In genomic region chr7:995571-995970, GRCh38 we compare ENCODE assay signal across 1 cellular context.
TF ChIP-seq lines count a peak whose summit lies in the region.

No MANE protein-coding gene starts in this region.

TF ChIP-seq in H1, 55 proteins besides CTCF, POLR2A, EP300 and RAD21:
- TF ChIP-seq BACH1 (IDR thresholded peaks at IDR 0.05; ENCODE audit: low read length) (no peak), SUZ12 (IDR thresholded peaks at IDR 0.05; ENCODE audit: low read length) (no peak), SIX5 (IDR thresholded peaks at IDR 0.05; ENCODE audit: low read depth, low read length) (no peak), FOSL1 (IDR thresholded peaks at IDR 0.05; ENCODE audit: insufficient read depth, low read depth, low read length) (no peak), KDM5A (IDR thresholded peaks at IDR 0.05; ENCODE audit: low read length) (no peak), BCL11A (IDR thresholded peaks at IDR 0.05; ENCODE audit: low read depth in 2 of 2, low read length in 2 of 2) (no peak), TCF12 (IDR thresholded peaks at IDR 0.05; ENCODE audit: low read depth, low read length) (no peak), CEBPB (IDR thresholded peaks at IDR 0.05; ENCODE audit: low read depth, low read length) (no peak), ASH2L (IDR thresholded peaks at IDR 0.05; ENCODE audit: low read length) (no peak), ATF2 (IDR thresholded peaks at IDR 0.05; ENCODE audit: low read length) (no peak), KDM4A (IDR thresholded peaks at IDR 0.05; ENCODE audit: low read depth, low read length, severe bottlenecking) (no peak), CREB1 (IDR thresholded peaks at IDR 0.05) (no peak)
- TF ChIP-seq, protein P1, sequence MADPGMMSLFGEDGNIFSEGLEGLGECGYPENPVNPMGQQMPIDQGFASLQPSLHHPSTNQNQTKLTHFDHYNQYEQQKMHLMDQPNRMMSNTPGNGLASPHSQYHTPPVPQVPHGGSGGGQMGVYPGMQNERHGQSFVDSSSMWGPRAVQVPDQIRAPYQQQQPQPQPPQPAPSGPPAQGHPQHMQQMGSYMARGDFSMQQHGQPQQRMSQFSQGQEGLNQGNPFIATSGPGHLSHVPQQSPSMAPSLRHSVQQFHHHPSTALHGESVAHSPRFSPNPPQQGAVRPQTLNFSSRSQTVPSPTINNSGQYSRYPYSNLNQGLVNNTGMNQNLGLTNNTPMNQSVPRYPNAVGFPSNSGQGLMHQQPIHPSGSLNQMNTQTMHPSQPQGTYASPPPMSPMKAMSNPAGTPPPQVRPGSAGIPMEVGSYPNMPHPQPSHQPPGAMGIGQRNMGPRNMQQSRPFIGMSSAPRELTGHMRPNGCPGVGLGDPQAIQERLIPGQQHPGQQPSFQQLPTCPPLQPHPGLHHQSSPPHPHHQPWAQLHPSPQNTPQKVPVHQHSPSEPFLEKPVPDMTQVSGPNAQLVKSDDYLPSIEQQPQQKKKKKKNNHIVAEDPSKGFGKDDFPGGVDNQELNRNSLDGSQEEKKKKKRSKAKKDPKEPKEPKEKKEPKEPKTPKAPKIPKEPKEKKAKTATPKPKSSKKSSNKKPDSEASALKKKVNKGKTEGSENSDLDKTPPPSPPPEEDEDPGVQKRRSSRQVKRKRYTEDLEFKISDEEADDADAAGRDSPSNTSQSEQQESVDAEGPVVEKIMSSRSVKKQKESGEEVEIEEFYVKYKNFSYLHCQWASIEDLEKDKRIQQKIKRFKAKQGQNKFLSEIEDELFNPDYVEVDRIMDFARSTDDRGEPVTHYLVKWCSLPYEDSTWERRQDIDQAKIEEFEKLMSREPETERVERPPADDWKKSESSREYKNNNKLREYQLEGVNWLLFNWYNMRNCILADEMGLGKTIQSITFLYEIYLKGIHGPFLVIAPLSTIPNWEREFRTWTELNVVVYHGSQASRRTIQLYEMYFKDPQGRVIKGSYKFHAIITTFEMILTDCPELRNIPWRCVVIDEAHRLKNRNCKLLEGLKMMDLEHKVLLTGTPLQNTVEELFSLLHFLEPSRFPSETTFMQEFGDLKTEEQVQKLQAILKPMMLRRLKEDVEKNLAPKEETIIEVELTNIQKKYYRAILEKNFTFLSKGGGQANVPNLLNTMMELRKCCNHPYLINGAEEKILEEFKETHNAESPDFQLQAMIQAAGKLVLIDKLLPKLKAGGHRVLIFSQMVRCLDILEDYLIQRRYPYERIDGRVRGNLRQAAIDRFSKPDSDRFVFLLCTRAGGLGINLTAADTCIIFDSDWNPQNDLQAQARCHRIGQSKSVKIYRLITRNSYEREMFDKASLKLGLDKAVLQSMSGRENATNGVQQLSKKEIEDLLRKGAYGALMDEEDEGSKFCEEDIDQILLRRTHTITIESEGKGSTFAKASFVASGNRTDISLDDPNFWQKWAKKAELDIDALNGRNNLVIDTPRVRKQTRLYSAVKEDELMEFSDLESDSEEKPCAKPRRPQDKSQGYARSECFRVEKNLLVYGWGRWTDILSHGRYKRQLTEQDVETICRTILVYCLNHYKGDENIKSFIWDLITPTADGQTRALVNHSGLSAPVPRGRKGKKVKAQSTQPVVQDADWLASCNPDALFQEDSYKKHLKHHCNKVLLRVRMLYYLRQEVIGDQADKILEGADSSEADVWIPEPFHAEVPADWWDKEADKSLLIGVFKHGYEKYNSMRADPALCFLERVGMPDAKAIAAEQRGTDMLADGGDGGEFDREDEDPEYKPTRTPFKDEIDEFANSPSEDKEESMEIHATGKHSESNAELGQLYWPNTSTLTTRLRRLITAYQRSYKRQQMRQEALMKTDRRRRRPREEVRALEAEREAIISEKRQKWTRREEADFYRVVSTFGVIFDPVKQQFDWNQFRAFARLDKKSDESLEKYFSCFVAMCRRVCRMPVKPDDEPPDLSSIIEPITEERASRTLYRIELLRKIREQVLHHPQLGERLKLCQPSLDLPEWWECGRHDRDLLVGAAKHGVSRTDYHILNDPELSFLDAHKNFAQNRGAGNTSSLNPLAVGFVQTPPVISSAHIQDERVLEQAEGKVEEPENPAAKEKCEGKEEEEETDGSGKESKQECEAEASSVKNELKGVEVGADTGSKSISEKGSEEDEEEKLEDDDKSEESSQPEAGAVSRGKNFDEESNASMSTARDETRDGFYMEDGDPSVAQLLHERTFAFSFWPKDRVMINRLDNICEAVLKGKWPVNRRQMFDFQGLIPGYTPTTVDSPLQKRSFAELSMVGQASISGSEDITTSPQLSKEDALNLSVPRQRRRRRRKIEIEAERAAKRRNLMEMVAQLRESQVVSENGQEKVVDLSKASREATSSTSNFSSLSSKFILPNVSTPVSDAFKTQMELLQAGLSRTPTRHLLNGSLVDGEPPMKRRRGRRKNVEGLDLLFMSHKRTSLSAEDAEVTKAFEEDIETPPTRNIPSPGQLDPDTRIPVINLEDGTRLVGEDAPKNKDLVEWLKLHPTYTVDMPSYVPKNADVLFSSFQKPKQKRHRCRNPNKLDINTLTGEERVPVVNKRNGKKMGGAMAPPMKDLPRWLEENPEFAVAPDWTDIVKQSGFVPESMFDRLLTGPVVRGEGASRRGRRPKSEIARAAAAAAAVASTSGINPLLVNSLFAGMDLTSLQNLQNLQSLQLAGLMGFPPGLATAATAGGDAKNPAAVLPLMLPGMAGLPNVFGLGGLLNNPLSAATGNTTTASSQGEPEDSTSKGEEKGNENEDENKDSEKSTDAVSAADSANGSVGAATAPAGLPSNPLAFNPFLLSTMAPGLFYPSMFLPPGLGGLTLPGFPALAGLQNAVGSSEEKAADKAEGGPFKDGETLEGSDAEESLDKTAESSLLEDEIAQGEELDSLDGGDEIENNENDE (IDR thresholded peaks at IDR 0.05; ENCODE audit: insufficient replicate concordance, low read length) = no peak
